Comparison of ENCODE assay signal across 15 cellular contexts in genomic region chr17:63419949-63420867, GRCh38. TPM values are rescaled to one million over a fixed set of nuclear protein-coding genes. Genes with fewer than 3 reads are reported as not detected.
DNase-seq lines count a peak whose midpoint lies in the region; ATAC-seq and FAIRE-seq lines count a peak whose summit lies in the region.
"Had no signal": no experiment of that assay in that cellular context is flagged by ENCODE, and none has a peak within 500 bp of the region (broad histone marks: within the 10 kb centered on the region; RNA-seq: fewer than 3 reads in every experiment).

No MANE protein-coding gene starts in this region.

- H3K9me3 ChIP-seq in naive thymus-derived CD4-positive, alpha-beta T cell (ENCODE audit: control insufficient read depth in 2 of 3, low read length in 3 of 3): no peaks in the 10 kb centered on the region
- H3K9me3 ChIP-seq: Caco-2, tibial nerve had no signal

- DNase-seq in Jurkat, Clone E6-1 (ENCODE audit: low read depth, low spot score): peak; percentile 66
- DNase-seq in T-helper 9 cell (peak; percentile 27), GM19239 (ENCODE audit: insufficient read length, low spot score) (no peak), mucosa of gallbladder (ENCODE audit: low spot score) (no peak)
- no peak for DNase-seq in activated naive CD4-positive, alpha-beta T cell treated with anti-CD3 and anti-CD28 coated beads, Interleukin-2, amount 50 U/mL, for 72 hours (ENCODE audit: low spot score in 2 of 2)
- DNase-seq in naive thymus-derived CD4-positive, alpha-beta T cell: peak in 7 of 9 donors; percentile 29 to 63 (median 52)
- no peak for DNase-seq in effector CD4-positive, alpha-beta T cell
- DNase-seq: Caco-2, foreskin keratinocyte, naive B cell, NCI-H69 had no signal

- H3K4me1 ChIP-seq in naive thymus-derived CD4-positive, alpha-beta T cell (ENCODE audit: control insufficient read depth in 2 of 2, insufficient read depth in 2 of 2, low read length in 2 of 2): peaks cover 0 to 15% of the 10 kb centered on the region in 2 donors
- H3K4me1 ChIP-seq: Caco-2, foreskin keratinocyte had no signal

- peak overlapping the region; percentile 18 to 80 (median 62) for H3K4me3 Mint-ChIP-seq in naive thymus-derived CD4-positive, alpha-beta T cell
- H3K4me3 Mint-ChIP-seq: dendritic cell treated with granulocyte-macrophage colony-stimulating factor and Interleukin-4, amounts not matched to agents 40 ng/mL and 50 ng/mL, for 4 days had no signal

- peak overlapping the region; percentile 84 to 93 for H3K27ac Mint-ChIP-seq in activated naive CD4-positive, alpha-beta T cell treated with anti-CD3 and anti-CD28 coated beads, Interleukin-2, amount 50 U/mL, for 72 hours
- peak overlapping the region; percentile 80 to 93 (median 86) for H3K27ac Mint-ChIP-seq in naive thymus-derived CD4-positive, alpha-beta T cell
- H3K27ac Mint-ChIP-seq: dendritic cell treated with granulocyte-macrophage colony-stimulating factor and Interleukin-4, amounts not matched to agents 40 ng/mL and 50 ng/mL, for 4 days had no signal

- CTCF ChIA-PET in naive thymus-derived CD4-positive, alpha-beta T cell (lab: Charles Lee): no interaction called here

- POLR2A ChIA-PET in naive thymus-derived CD4-positive, alpha-beta T cell (lab: Charles Lee): no interaction called here

- H3K27me3 Mint-ChIP-seq in naive thymus-derived CD4-positive, alpha-beta T cell: peaks cover 0 to 37% (median 0%) of the 10 kb centered on the region in 5 donors
- H3K27me3 Mint-ChIP-seq: dendritic cell treated with granulocyte-macrophage colony-stimulating factor and Interleukin-4, amounts not matched to agents 40 ng/mL and 50 ng/mL, for 4 days had no signal

- H3K36me3 Mint-ChIP-seq in activated naive CD4-positive, alpha-beta T cell treated with anti-CD3 and anti-CD28 coated beads, Interleukin-2, amount 50 U/mL, for 72 hours: peaks cover 0 to 10% of the 10 kb centered on the region in 2 donors
- peaks cover 0 to 11% (median 0%) of the 10 kb centered on the region in 5 donors for H3K36me3 Mint-ChIP-seq in naive thymus-derived CD4-positive, alpha-beta T cell

- intact Hi-C loops in naive thymus-derived CD4-positive, alpha-beta T cell (cut with micrococcal nuclease): loop anchor here in 1 of 2 donors (10.0 kb wide), 1 partner anchor 355 kb away; the partner anchor contains the start of genes CCDC47 and DDX42

- H3K4me1 Mint-ChIP-seq in naive thymus-derived CD4-positive, alpha-beta T cell: peaks cover 11 to 28% (median 18%) of the 10 kb centered on the region in 7 donors

- peak overlapping the region; percentile 19 for H3K27ac ChIP-seq in naive thymus-derived CD4-positive, alpha-beta T cell (ENCODE audit: low read depth, low read length)
- H3K27ac ChIP-seq: foreskin keratinocyte, tibial nerve had no signal

- no peak overlapping the region; the same call in 1 of the 2 replicates for H3K4me3 ChIP-seq in Jurkat, Clone E6-1 (ENCODE audit: low read length)
- H3K4me3 ChIP-seq in naive thymus-derived CD4-positive, alpha-beta T cell (ENCODE audit: low read length): no peak overlapping the region
- H3K4me3 ChIP-seq: tibial nerve had no signal

- no peak for FAIRE-seq in GM19239 (lab: Jason Lieb, UNC)
- FAIRE-seq: islet of Langerhans had no signal

- H3K36me3 ChIP-seq in naive thymus-derived CD4-positive, alpha-beta T cell (ENCODE audit: control insufficient read depth in 2 of 3, insufficient read depth in 3 of 3, low read length in 3 of 3): peaks cover 0 to 5% (median 0%) of the 10 kb centered on the region in 3 experiments

- H3K9me3 Mint-ChIP-seq in activated naive CD4-positive, alpha-beta T cell treated with anti-CD3 and anti-CD28 coated beads, Interleukin-2, amount 50 U/mL, for 72 hours: no peaks in the 10 kb centered on the region
- H3K9me3 Mint-ChIP-seq in naive thymus-derived CD4-positive, alpha-beta T cell: no peaks in the 10 kb centered on the region
- H3K9me3 Mint-ChIP-seq: dendritic cell treated with granulocyte-macrophage colony-stimulating factor and Interleukin-4, amounts not matched to agents 40 ng/mL and 50 ng/mL, for 4 days; naive B cell had no signal

- peak; percentile 66 to 88 for ATAC-seq in activated naive CD4-positive, alpha-beta T cell treated with anti-CD3 and anti-CD28 coated beads, Interleukin-2, amount 50 U/mL, for 72 hours
- peak; percentile 79 for ATAC-seq in naive thymus-derived CD4-positive, alpha-beta T cell
- no peak for ATAC-seq in HG03139 (IDR thresholded peaks at IDR 0.05; ENCODE audit: unreplicated experiment)
- ATAC-seq: foreskin keratinocyte had no signal

- H3K27me3 ChIP-seq in naive thymus-derived CD4-positive, alpha-beta T cell (ENCODE audit: control insufficient read depth in 2 of 2, insufficient read depth in 2 of 2, low read length in 2 of 2): no peaks in the 10 kb centered on the region
- H3K27me3 ChIP-seq: foreskin keratinocyte, tibial nerve had no signal

RNA-seq across cellular contexts. Expression of gene CYB561, which starts 25.9 kb away (rescaled TPM):
- polyA plus RNA-seq in Jurkat, Clone E6-1 (2012; ENCODE audit: insufficient read depth, insufficient read length): not detected
- 1 to 10 TPM in 1 of 2 donors, under 1 TPM in 1; 0.27 to 2.7 TPM for total RNA-seq in activated naive CD4-positive, alpha-beta T cell treated with anti-CD3 and anti-CD28 coated beads, Interleukin-2, amount 50 U/mL, for 72 hours
- total RNA-seq in naive thymus-derived CD4-positive, alpha-beta T cell: 10 to 100 TPM in 3 of 5 experiments, 1 to 10 TPM in 2; 5.0 to 20.4 (median 11.0) TPM
- 1 to 10 TPM; 1.9 to 3.0 TPM for polyA plus RNA-seq in naive thymus-derived CD4-positive, alpha-beta T cell
- total RNA-seq in mucosa of gallbladder: 74.3 TPM

RNA-seq across cellular contexts. Expression of gene ACE, which starts 56.7 kb away (rescaled TPM):
- polyA plus RNA-seq in Jurkat, Clone E6-1 (2012; ENCODE audit: insufficient read depth, insufficient read length): 1.2 TPM
- under 1 TPM; 0.39 to 0.66 TPM for total RNA-seq in activated naive CD4-positive, alpha-beta T cell treated with anti-CD3 and anti-CD28 coated beads, Interleukin-2, amount 50 U/mL, for 72 hours
- 10 to 100 TPM in 1 of 5 experiments, 1 to 10 TPM in 2, under 1 TPM in 2; 0.73 to 14.4 (median 2.3) TPM for total RNA-seq in naive thymus-derived CD4-positive, alpha-beta T cell
- not detected for polyA plus RNA-seq in naive thymus-derived CD4-positive, alpha-beta T cell
- 22.8 TPM for total RNA-seq in mucosa of gallbladder

Comparison
In these comparisons a context has a peak if more than half of its experiments do, and no peak if none do; other contexts are left out.
1. DNase-seq: peak in Jurkat, Clone E6-1 (single experiment), T-helper 9 cell (single experiment) and naive thymus-derived CD4-positive, alpha-beta T cell (7 of 9); none in activated naive CD4-positive, alpha-beta T cell treated with anti-CD3 and anti-CD28 coated beads, Interleukin-2, amount 50 U/mL, for 72 hours (0 of 2), effector CD4-positive, alpha-beta T cell (single experiment), GM19239 (single experiment) and mucosa of gallbladder (single experiment).